Comparison of ENCODE assay signal across 25 cellular contexts in the genomic region with DNA sequence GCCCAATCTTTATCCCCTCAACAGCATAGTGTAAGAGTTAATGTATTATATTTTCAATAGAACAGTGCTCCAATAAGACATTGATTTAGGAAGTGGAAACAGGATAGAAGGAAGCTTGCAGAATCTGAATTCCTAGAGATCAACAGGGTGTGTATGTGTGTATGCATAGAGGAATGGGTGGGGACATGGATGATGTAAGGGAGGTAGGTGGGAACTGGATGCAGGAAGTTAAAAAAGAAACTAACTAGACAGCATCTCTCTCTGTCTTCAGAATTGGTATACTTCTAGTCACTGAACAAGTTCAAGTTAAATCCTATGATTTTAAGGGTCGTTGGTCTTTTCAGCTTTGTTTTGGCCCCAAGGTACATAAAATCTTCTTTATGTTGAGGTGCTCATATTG.
DNase-seq lines count a peak whose midpoint lies in the region; ATAC-seq, FAIRE-seq and TF ChIP-seq lines count a peak whose summit lies in the region.
"Had no signal": no experiment of that assay in that cellular context is flagged by ENCODE, and none has a peak within 500 bp of the region (broad histone marks: within the 10 kb centered on the region; RNA-seq: fewer than 3 reads in every experiment).

No MANE protein-coding gene starts in this region.

- WGBS in GM23248 (ENCODE audit: low coverage in 1 of 2, low lambda C conversion rate in 2 of 2, missing lambda C conversion rate in 2 of 2), 2 experiments: 14 to 24% methylated on average over 1 of the region's 1 CpG
- WGBS in HepG2 (ENCODE audit: low lambda C conversion rate): 0% methylated on average over 1 of the region's 1 CpG

- H3K79me2 ChIP-seq in ACC112 (ENCODE audit: control insufficient read depth, insufficient read depth, low read length, unreplicated experiment) (no peaks in the 10 kb centered on the region), GM23248 (ENCODE audit: insufficient read depth) (no peaks in the 10 kb centered on the region), HepG2 (ENCODE audit: insufficient read depth, low read length) (no peaks in the 10 kb centered on the region)

- no peak for TF ChIP-seq RAD21 in HepG2 (CRISPR knock-in tag; IDR thresholded peaks at IDR 0.05)

- H3K27me3 ChIP-seq in ACC112 (ENCODE audit: insufficient read depth, low read length) (no peaks in the 10 kb centered on the region), GM23248 (replicated peaks; ENCODE audit: insufficient read depth) (no peaks in the 10 kb centered on the region), HepG2 (ENCODE audit: control insufficient read depth in 1 of 2, insufficient read depth in 2 of 2, low read length in 2 of 2) (no peaks in the 10 kb centered on the region)
- H3K27me3 ChIP-seq: heart right ventricle, right atrium auricular region, tibial artery had no signal

- BruUV-seq in HepG2 (replicated peaks; lab: Mats Ljungman, UMichigan): no TSS peak

- no peaks in the 10 kb centered on the region for H3K27me3 Mint-ChIP-seq in activated naive CD8-positive, alpha-beta T cell treated with anti-CD3 and anti-CD28 coated beads for 36 hours
- H3K27me3 Mint-ChIP-seq: effector memory CD8-positive, alpha-beta T cell; stimulated activated naive CD8-positive, alpha-beta T cell treated with anti-CD3 and anti-CD28 coated beads, Interleukin-15, Interleukin-2, amounts not matched to agents 100 ng/mL and 50 ng/mL, for 24 hours had no signal

- ATAC-seq in GM21717 (IDR thresholded peaks at IDR 0.05; ENCODE audit: unreplicated experiment): no peak
- ATAC-seq in HepG2: no peak
- ATAC-seq: activated CD8-positive, alpha-beta T cell treated with anti-CD3 and anti-CD28 coated beads, Interleukin-2, amount 10 ng/mL, durations not matched to agents 7 days and 5 days; effector memory CD8-positive, alpha-beta T cell; heart right ventricle; natural killer cell had no signal

- H3K9ac ChIP-seq in GM23248 (no peak overlapping the region), HepG2 (ENCODE audit: insufficient read depth, low read depth, low read length) (no peak overlapping the region)

- H2AFZ ChIP-seq in ACC112 (ENCODE audit: low read length, unreplicated experiment): peak overlapping the region; percentile 85
- peak overlapping the region; percentile 48; the same call in 1 of the 2 replicates for H2AFZ ChIP-seq in GM23248
- no peak overlapping the region for H2AFZ ChIP-seq in HepG2 (ENCODE audit: low read length)

- intact Hi-C loops in HepG2 (cut with micrococcal nuclease; ENCODE audit: unreplicated experiment): no loop called here

- no peak for TF ChIP-seq EP300 in HepG2 (IDR thresholded peaks at IDR 0.05; ENCODE audit: low read depth in 2 of 2, low read length in 2 of 2)
- no peak for TF ChIP-seq EP300 in HepG2 (CRISPR knock-in tag; IDR thresholded peaks at IDR 0.05; ENCODE audit: borderline replicate concordance)

- no peaks in the 10 kb centered on the region for H3F3A ChIP-seq in GM23248 (ENCODE audit: insufficient read depth)

- H3K4me3 Mint-ChIP-seq in activated naive CD8-positive, alpha-beta T cell treated with anti-CD3 and anti-CD28 coated beads for 36 hours: no peak overlapping the region
- H3K4me3 Mint-ChIP-seq: activated B cell treated with CpG ODN at 0.5 μM for 24 hours; activated CD8-positive, alpha-beta T cell treated with anti-CD3 and anti-CD28 coated beads, Interleukin-2, amount 10 ng/mL, durations not matched to agents 7 days and 5 days; brain; effector memory CD8-positive, alpha-beta T cell; mesothelial cell of epicardium; natural killer cell; stimulated activated naive CD8-positive, alpha-beta T cell treated with anti-CD3 and anti-CD28 coated beads, Interleukin-15, Interleukin-2, amounts not matched to agents 100 ng/mL and 50 ng/mL, for 24 hours had no signal

- H3K36me3 ChIP-seq in ACC112 (ENCODE audit: insufficient read depth, low read length) (no peaks in the 10 kb centered on the region), GM23248 (ENCODE audit: low read depth) (no peaks in the 10 kb centered on the region), HepG2 (replicated peaks in 1 of 2; ENCODE audit: control insufficient read depth in 1 of 2, insufficient read depth in 2 of 2, low read length in 2 of 2) (no peaks in the 10 kb centered on the region)
- H3K36me3 ChIP-seq: heart right ventricle, left ventricle myocardium inferior, right atrium auricular region, tibial artery had no signal

- H3K27ac ChIP-seq in ACC112 (ENCODE audit: low read depth, low read length) (no peak overlapping the region), GM23248 (no peak overlapping the region), HepG2 (ENCODE audit: extremely low read length, insufficient read depth, low read length) (no peak overlapping the region)
- H3K27ac ChIP-seq: C4-2B, heart right ventricle, left ventricle myocardium inferior, right atrium auricular region, tibial artery had no signal

- H3K4me3 ChIP-seq in ACC112 (ENCODE audit: low read depth, low read length) (no peak overlapping the region), GM23248 (no peak overlapping the region), HepG2 (replicated peaks in 1 of 3; ENCODE audit: insufficient read depth in 1 of 3, low read depth in 2 of 3, low read length in 3 of 3) (no peak overlapping the region)
- H3K4me3 ChIP-seq: heart right ventricle, left ventricle myocardium inferior, right atrium auricular region, tibial artery had no signal

- no peak for TF ChIP-seq CTCF in HepG2 (CRISPR knock-in tag; IDR thresholded peaks at IDR 0.05)

- H4K20me1 ChIP-seq in GM23248 (ENCODE audit: insufficient read depth) (no peaks in the 10 kb centered on the region), HepG2 (ENCODE audit: insufficient read depth, low read length) (no peaks in the 10 kb centered on the region)

- no peak overlapping the region for H3K4me2 ChIP-seq in GM23248 (ENCODE audit: unreplicated experiment)
- no peak overlapping the region for H3K4me2 ChIP-seq in HepG2 (ENCODE audit: low read depth, low read length)

- H3K4me1 Mint-ChIP-seq in activated naive CD8-positive, alpha-beta T cell treated with anti-CD3 and anti-CD28 coated beads for 36 hours: no peaks in the 10 kb centered on the region
- H3K4me1 Mint-ChIP-seq: activated B cell treated with CpG ODN at 0.5 μM for 24 hours, mesothelial cell of epicardium, natural killer cell had no signal

- H3K9me3 Mint-ChIP-seq in activated naive CD8-positive, alpha-beta T cell treated with anti-CD3 and anti-CD28 coated beads for 36 hours: peaks cover 4% of the 10 kb centered on the region
- H3K9me3 Mint-ChIP-seq: activated B cell treated with CpG ODN at 0.5 μM for 24 hours had no signal

- H3K36me3 Mint-ChIP-seq in activated naive CD8-positive, alpha-beta T cell treated with anti-CD3 and anti-CD28 coated beads for 36 hours: no peaks in the 10 kb centered on the region
- H3K36me3 Mint-ChIP-seq: brain, mesothelial cell of epicardium, natural killer cell had no signal

- in situ Hi-C loops in GM23248 (cut with MboI): no loop called here
- in situ Hi-C loops in HepG2 (cut with HindIII; ENCODE audit: extremely low pct_ligation_motif_present, low pct_unique_long_range_greater_than_20kb): no loop called here

- POLR2A ChIA-PET in HepG2 (lab: Yijun Ruan, JAX): no interaction called here

- H3K4me1 ChIP-seq in ACC112 (ENCODE audit: control insufficient read depth, insufficient read depth, low read length, unreplicated experiment) (no peaks in the 10 kb centered on the region), GM23248 (ENCODE audit: insufficient read depth) (no peaks in the 10 kb centered on the region), HepG2 (ENCODE audit: insufficient read depth, low read length) (no peaks in the 10 kb centered on the region)
- H3K4me1 ChIP-seq: heart right ventricle, left ventricle myocardium inferior, right atrium auricular region, tibial artery had no signal

- CTCF ChIA-PET in HepG2 (lab: Yijun Ruan, JAX; ENCODE audit: low intra/inter-chr PET ratio, low total read pairs): no interaction called here

- peak; percentile 4 for DNase-seq in GM23248
- DNase-seq in OCI-M1 (lab: John Stamatoyannopoulos, UW): peak; percentile 49
- DNase-seq in glomerular visceral epithelial cell (ENCODE audit: extremely low spot score): peak; percentile 9
- DNase-seq in HepG2 (ENCODE audit: low spot score): no peak
- DNase-seq in NCI-H748 (lab: John Stamatoyannopoulos, UW; ENCODE audit: unreplicated experiment): no peak
- DNase-seq in activated naive CD8-positive, alpha-beta T cell treated with anti-CD3 and anti-CD28 coated beads for 36 hours: no peak
- DNase-seq: activated B cell treated with CpG ODN at 0.5 μM for 24 hours; activated CD8-positive, alpha-beta T cell treated with anti-CD3 and anti-CD28 coated beads, Interleukin-2, amount 10 ng/mL, durations not matched to agents 7 days and 5 days; activated gamma-delta T cell; effector memory CD8-positive, alpha-beta T cell; GF-D8; heart right ventricle; left ventricle myocardium inferior; natural killer cell; NCI-H1436; NCI-H510A treated with DMSO at 0.1 percent for 48 hours; stimulated activated CD4-positive, alpha-beta T cell treated with anti-CD3 and anti-CD28 coated beads, Interleukin-4, amount 100 ng/mL, for 24 hours; tibial artery had no signal

- H3K9me2 ChIP-seq in GM23248 (ENCODE audit: insufficient read depth): no peaks in the 10 kb centered on the region

- FAIRE-seq in HepG2 (lab: Jason Lieb, UNC): no peak

- H3K27ac Mint-ChIP-seq in activated naive CD8-positive, alpha-beta T cell treated with anti-CD3 and anti-CD28 coated beads for 36 hours: no peak overlapping the region
- H3K27ac Mint-ChIP-seq: activated B cell treated with CpG ODN at 0.5 μM for 24 hours; activated CD8-positive, alpha-beta T cell treated with anti-CD3 and anti-CD28 coated beads, Interleukin-2, amount 10 ng/mL, durations not matched to agents 7 days and 5 days; brain; effector memory CD8-positive, alpha-beta T cell; mesothelial cell of epicardium; natural killer cell; stimulated activated naive CD8-positive, alpha-beta T cell treated with anti-CD3 and anti-CD28 coated beads, Interleukin-15, Interleukin-2, amounts not matched to agents 100 ng/mL and 50 ng/mL, for 24 hours had no signal

- no peak for TF ChIP-seq POLR2A in HepG2 (IDR thresholded peaks at IDR 0.05; ENCODE audit: insufficient read depth in 1 of 2, low read depth in 2 of 2, low read length in 2 of 2)

- H3K9me3 ChIP-seq in GM23248 (ENCODE audit: low read depth) (no peaks in the 10 kb centered on the region), HepG2 (ENCODE audit: low read length) (peaks cover 6% of the 10 kb centered on the region; the same call in 1 of the 2 replicates)
- H3K9me3 ChIP-seq: tibial artery had no signal

TF ChIP-seq in HepG2, 621 proteins besides CTCF, POLR2A, EP300 and RAD21 (continues in another document):
- TF ChIP-seq ESRRA (CRISPR knock-in tag; IDR thresholded peaks at IDR 0.05; ENCODE audit: low read depth): no peak
- no peak for TF ChIP-seq SRSF9 (IDR thresholded peaks at IDR 0.05; ENCODE audit: borderline replicate concordance, insufficient read depth, low read depth, low read length, poor library complexity, severe bottlenecking)
- no peak for TF ChIP-seq ZEB1 (IDR thresholded peaks at IDR 0.05; ENCODE audit: insufficient replicate concordance, low read depth)
- TF ChIP-seq THYN1 (CRISPR knock-in tag; IDR thresholded peaks at IDR 0.05; ENCODE audit: borderline replicate concordance, low read depth): no peak
- TF ChIP-seq ZNF484 (CRISPR knock-in tag; IDR thresholded peaks at IDR 0.05; ENCODE audit: borderline replicate concordance, low read depth): no peak
- TF ChIP-seq MYC (CRISPR knock-in tag; IDR thresholded peaks at IDR 0.05; ENCODE audit: borderline replicate concordance): no peak

Comparison
In these comparisons a context has a peak if more than half of its experiments do, and no peak if none do; other contexts are left out.
1. DNase-seq: peak in GM23248 (single experiment), OCI-M1 (single experiment) and glomerular visceral epithelial cell (single experiment); none in HepG2 (single experiment), NCI-H748 (single experiment) and activated naive CD8-positive, alpha-beta T cell treated with anti-CD3 and anti-CD28 coated beads for 36 hours (single experiment).